Comparison of ENCODE assay signal across 35 cellular contexts in the genomic region with DNA sequence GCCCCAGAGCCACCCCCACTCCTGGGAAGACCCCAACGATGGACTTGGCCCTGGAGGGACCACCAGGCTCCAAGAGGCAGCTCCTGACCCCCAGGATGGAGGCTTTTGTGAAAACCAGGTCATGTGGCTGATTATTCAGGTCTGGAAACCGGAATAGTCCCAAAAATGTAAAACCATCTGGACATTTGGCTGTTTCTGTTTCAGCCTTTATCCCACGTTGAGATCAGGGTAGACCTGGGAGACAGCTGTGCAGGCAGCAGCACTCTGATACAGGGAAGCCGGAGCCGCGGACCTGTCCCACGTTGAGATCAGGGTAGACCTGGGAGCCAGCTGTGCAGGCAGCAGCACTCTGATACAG. TPM values are rescaled to one million over a fixed set of nuclear protein-coding genes. Genes with fewer than 3 reads are reported as not detected.
"Had no signal": no experiment of that assay in that cellular context is flagged by ENCODE, and none has a peak within 500 bp of the region (broad histone marks: within the 10 kb centered on the region; RNA-seq: fewer than 3 reads in every experiment).

No MANE protein-coding gene starts in this region.

- H3K27me3 Mint-ChIP-seq: activated CD4-positive, alpha-beta memory T cell treated with anti-CD3 and anti-CD28 coated beads, Interleukin-2, amount 10 ng/mL, durations not matched to agents 7 days and 5 days; activated CD4-positive, alpha-beta T cell treated with anti-CD3 and anti-CD28 coated beads for 36 hours; activated CD4-positive, alpha-beta T cell treated with anti-CD3 and anti-CD28 coated beads, Interleukin-2, amount 10 ng/mL, durations not matched to agents 24 days and 14 days; activated CD4-positive, alpha-beta T cell treated with anti-CD3 and anti-CD28 coated beads, Interleukin-2, amount 10 ng/mL, durations not matched to agents 7 days and 5 days; activated CD8-positive, alpha-beta memory T cell treated with anti-CD3 and anti-CD28 coated beads, Interleukin-2, amount 10 ng/mL, durations not matched to agents 7 days and 5 days had no signal

- H3K36me3 Mint-ChIP-seq: activated CD4-positive, alpha-beta memory T cell treated with anti-CD3 and anti-CD28 coated beads for 36 hours; activated CD8-positive, alpha-beta memory T cell treated with anti-CD3 and anti-CD28 coated beads, Interleukin-2, amount 10 ng/mL, durations not matched to agents 7 days and 5 days; WTC11 had no signal

- H3K4me1 Mint-ChIP-seq: activated B cell treated with CpG ODN at 0.5 μM for 24 hours; activated CD4-positive, alpha-beta memory T cell treated with anti-CD3 and anti-CD28 coated beads, Interleukin-2, amount 10 ng/mL, durations not matched to agents 7 days and 5 days; activated CD4-positive, alpha-beta T cell treated with anti-CD3 and anti-CD28 coated beads for 36 hours; activated CD4-positive, alpha-beta T cell treated with anti-CD3 and anti-CD28 coated beads, Interleukin-2, amount 10 ng/mL, durations not matched to agents 24 days and 14 days; activated CD4-positive, alpha-beta T cell treated with anti-CD3 and anti-CD28 coated beads, Interleukin-2, amount 10 ng/mL, durations not matched to agents 7 days and 5 days; activated CD8-positive, alpha-beta memory T cell treated with anti-CD3 and anti-CD28 coated beads, Interleukin-2, amount 10 ng/mL, durations not matched to agents 7 days and 5 days; T-helper 17 cell; WTC11 had no signal

- H3K36me3 ChIP-seq: WERI-Rb-1 had no signal

- H3K9me3 Mint-ChIP-seq: activated B cell treated with CpG ODN at 0.5 μM for 24 hours; activated CD4-positive, alpha-beta memory T cell treated with anti-CD3 and anti-CD28 coated beads for 36 hours; activated CD4-positive, alpha-beta memory T cell treated with anti-CD3 and anti-CD28 coated beads, Interleukin-2, amount 10 ng/mL, durations not matched to agents 7 days and 5 days; activated CD4-positive, alpha-beta T cell treated with anti-CD3 and anti-CD28 coated beads, Interleukin-2, amount 10 ng/mL, durations not matched to agents 24 days and 14 days; activated CD4-positive, alpha-beta T cell treated with anti-CD3 and anti-CD28 coated beads, Interleukin-2, amount 10 ng/mL, durations not matched to agents 7 days and 5 days; activated CD8-positive, alpha-beta T cell treated with anti-CD3 and anti-CD28 coated beads for 36 hours; T-helper 1 cell treated with Interleukin-12 subunit alpha and Interleukin-12 subunit beta and Interleukin-4 antibody, amounts not matched to agents 30 μg/mL and 1 μg/mL, for 36 hours; T-helper 2 cell treated with Interferon-gamma antibody and Interleukin-4, amounts not matched to agents 5 μg/mL and 100 μg/mL, for 36 hours; WTC11 had no signal

- H3K4me3 Mint-ChIP-seq: activated B cell treated with CpG ODN at 0.5 μM for 24 hours; activated CD4-positive, alpha-beta memory T cell treated with anti-CD3 and anti-CD28 coated beads for 36 hours; activated CD4-positive, alpha-beta memory T cell treated with anti-CD3 and anti-CD28 coated beads, Interleukin-2, amount 10 ng/mL, durations not matched to agents 7 days and 5 days; activated CD4-positive, alpha-beta T cell treated with anti-CD3 and anti-CD28 coated beads for 36 hours; activated CD4-positive, alpha-beta T cell treated with anti-CD3 and anti-CD28 coated beads, Interleukin-2, amount 10 ng/mL, durations not matched to agents 24 days and 14 days; activated CD4-positive, alpha-beta T cell treated with anti-CD3 and anti-CD28 coated beads, Interleukin-2, amount 10 ng/mL, durations not matched to agents 7 days and 5 days; activated CD8-positive, alpha-beta memory T cell treated with anti-CD3 and anti-CD28 coated beads, Interleukin-2, amount 10 ng/mL, durations not matched to agents 7 days and 5 days; activated CD8-positive, alpha-beta T cell treated with anti-CD3 and anti-CD28 coated beads for 36 hours; activated CD8-positive, alpha-beta T cell treated with anti-CD3 and anti-CD28 coated beads, Interleukin-2, amount 10 ng/mL, durations not matched to agents 7 days and 5 days; T-helper 1 cell treated with Interleukin-12 subunit alpha and Interleukin-12 subunit beta and Interleukin-4 antibody, amounts not matched to agents 30 μg/mL and 1 μg/mL, for 36 hours; T-helper 17 cell; T-helper 2 cell treated with Interferon-gamma antibody and Interleukin-4, amounts not matched to agents 5 μg/mL and 100 μg/mL, for 36 hours; WTC11 had no signal

- H3K27ac ChIP-seq: VCaP, WERI-Rb-1 had no signal

- ATAC-seq: activated CD4-positive, alpha-beta T cell treated with anti-CD3 and anti-CD28 coated beads for 36 hours; activated CD4-positive, CD25-positive, alpha-beta regulatory T cell treated with anti-CD3 and anti-CD28 coated beads, Interleukin-2, amount 50 U/mL, for 24 hours; activated CD8-positive, alpha-beta memory T cell treated with anti-CD3 and anti-CD28 coated beads, Interleukin-2, amount 10 ng/mL, durations not matched to agents 7 days and 5 days; activated CD8-positive, alpha-beta T cell treated with anti-CD3 and anti-CD28 coated beads for 36 hours; activated CD8-positive, alpha-beta T cell treated with anti-CD3 and anti-CD28 coated beads, Interleukin-2, amount 10 ng/mL, durations not matched to agents 7 days and 5 days; T-helper 17 cell had no signal

- DNase-seq: activated B cell treated with CpG ODN at 0.5 μM for 24 hours; activated CD4-positive, alpha-beta memory T cell treated with anti-CD3 and anti-CD28 coated beads for 36 hours; activated CD4-positive, alpha-beta memory T cell treated with anti-CD3 and anti-CD28 coated beads, Interleukin-2, amount 10 ng/mL, durations not matched to agents 7 days and 5 days; activated CD4-positive, alpha-beta T cell treated with anti-CD3 and anti-CD28 coated beads for 1 hour; activated CD4-positive, alpha-beta T cell treated with anti-CD3 and anti-CD28 coated beads for 36 hours; activated CD4-positive, alpha-beta T cell treated with anti-CD3 and anti-CD28 coated beads for 4 hours; activated CD4-positive, alpha-beta T cell treated with anti-CD3 and anti-CD28 coated beads for 48 hours; activated CD4-positive, alpha-beta T cell treated with anti-CD3 and anti-CD28 coated beads, Interleukin-2, amount 10 ng/mL, durations not matched to agents 24 days and 14 days; activated CD4-positive, alpha-beta T cell treated with anti-CD3 and anti-CD28 coated beads, Interleukin-2, amount 10 ng/mL, durations not matched to agents 7 days and 5 days; activated CD4-positive, alpha-beta T cell treated with anti-CD3 and anti-CD28 coated beads, Interleukin-2, amount 50 U/mL, for 1 hour; activated CD4-positive, alpha-beta T cell treated with anti-CD3 and anti-CD28 coated beads, Interleukin-2, amount 50 U/mL, for 4 hours; activated CD4-positive, alpha-beta T cell treated with anti-CD3 and anti-CD28 coated beads, Interleukin-2, amount 50 U/mL, for 48 hours; activated CD4-positive, CD25-positive, alpha-beta regulatory T cell; activated CD4-positive, CD25-positive, alpha-beta regulatory T cell treated with anti-CD3 and anti-CD28 coated beads, Interleukin-2, amount 50 U/mL, for 72 hours; activated CD8-positive, alpha-beta memory T cell treated with anti-CD3 and anti-CD28 coated beads for 24 hours; activated CD8-positive, alpha-beta memory T cell treated with anti-CD3 and anti-CD28 coated beads, Interleukin-2, amount 10 ng/mL, durations not matched to agents 7 days and 5 days; activated CD8-positive, alpha-beta memory T cell treated with anti-CD3 and anti-CD28 coated beads, Interleukin-2, amount 50 U/mL, for 4 hours; activated CD8-positive, alpha-beta memory T cell treated with anti-CD3 and anti-CD28 coated beads, Interleukin-2, amount 50 U/mL, for 48 hours; activated CD8-positive, alpha-beta T cell treated with anti-CD3 and anti-CD28 coated beads for 36 hours; activated CD8-positive, alpha-beta T cell treated with anti-CD3 and anti-CD28 coated beads, Interleukin-2, amount 10 ng/mL, durations not matched to agents 7 days and 5 days; activated T-cell treated with anti-CD3 and anti-CD28 coated beads for 4 hours; T-helper 1 cell; T-helper 17 cell; T-helper 2 cell; T-helper 9 cell; T1000; WERI-Rb-1 had no signal

- H3K27ac Mint-ChIP-seq: activated B cell treated with CpG ODN at 0.5 μM for 24 hours; activated CD4-positive, alpha-beta memory T cell treated with anti-CD3 and anti-CD28 coated beads for 36 hours; activated CD4-positive, alpha-beta memory T cell treated with anti-CD3 and anti-CD28 coated beads, Interleukin-2, amount 10 ng/mL, durations not matched to agents 7 days and 5 days; activated CD4-positive, alpha-beta T cell treated with anti-CD3 and anti-CD28 coated beads for 36 hours; activated CD4-positive, alpha-beta T cell treated with anti-CD3 and anti-CD28 coated beads, Interleukin-2, amount 10 ng/mL, durations not matched to agents 24 days and 14 days; activated CD4-positive, alpha-beta T cell treated with anti-CD3 and anti-CD28 coated beads, Interleukin-2, amount 10 ng/mL, durations not matched to agents 7 days and 5 days; activated CD8-positive, alpha-beta memory T cell treated with anti-CD3 and anti-CD28 coated beads, Interleukin-2, amount 10 ng/mL, durations not matched to agents 7 days and 5 days; activated CD8-positive, alpha-beta T cell treated with anti-CD3 and anti-CD28 coated beads for 36 hours; activated CD8-positive, alpha-beta T cell treated with anti-CD3 and anti-CD28 coated beads, Interleukin-2, amount 10 ng/mL, durations not matched to agents 7 days and 5 days; T-helper 1 cell treated with Interleukin-12 subunit alpha and Interleukin-12 subunit beta and Interleukin-4 antibody, amounts not matched to agents 30 μg/mL and 1 μg/mL, for 36 hours; T-helper 17 cell; T-helper 2 cell treated with Interferon-gamma antibody and Interleukin-4, amounts not matched to agents 5 μg/mL and 100 μg/mL, for 36 hours; WTC11 had no signal

RNA-seq across cellular contexts. Expression of gene ADGRA1, which starts 7.1 kb away (rescaled TPM):
- total RNA-seq: activated B cell treated with CpG ODN at 0.5 μM for 24 hours; activated CD4-positive, alpha-beta memory T cell treated with anti-CD3 and anti-CD28 coated beads for 36 hours; activated CD4-positive, alpha-beta memory T cell treated with anti-CD3 and anti-CD28 coated beads, Interleukin-2, amount 10 ng/mL, durations not matched to agents 7 days and 5 days; activated CD4-positive, alpha-beta T cell treated with anti-CD3 and anti-CD28 coated beads for 36 hours; activated CD4-positive, alpha-beta T cell treated with anti-CD3 and anti-CD28 coated beads, Interleukin-2, amount 10 ng/mL, durations not matched to agents 24 days and 14 days; activated CD4-positive, alpha-beta T cell treated with anti-CD3 and anti-CD28 coated beads, Interleukin-2, amount 10 ng/mL, durations not matched to agents 7 days and 5 days; activated CD8-positive, alpha-beta memory T cell treated with anti-CD3 and anti-CD28 coated beads for 36 hours; activated CD8-positive, alpha-beta memory T cell treated with anti-CD3 and anti-CD28 coated beads, Interleukin-2, amount 10 ng/mL, durations not matched to agents 7 days and 5 days; activated CD8-positive, alpha-beta T cell treated with anti-CD3 and anti-CD28 coated beads for 36 hours; activated CD8-positive, alpha-beta T cell treated with anti-CD3 and anti-CD28 coated beads, Interleukin-2, amount 10 ng/mL, durations not matched to agents 7 days and 5 days; T-helper 1 cell treated with Interleukin-12 subunit alpha and Interleukin-12 subunit beta and Interleukin-4 antibody, amounts not matched to agents 30 ng/mL and 1 ng/mL, for 36 hours; T-helper 17 cell; T-helper 2 cell treated with Interferon-gamma antibody and Interleukin-4, amounts not matched to agents 100 ng/mL and 5 ng/mL, for 36 hours had no signal
